ENCODE assay signal across 15 cellular contexts in genomic region chr17:40577611-40578065, GRCh38. TPM values are rescaled to one million over a fixed set of nuclear protein-coding genes. Genes with fewer than 3 reads are reported as not detected.
DNase-seq lines count a peak whose midpoint lies in the region; ATAC-seq and TF ChIP-seq lines count a peak whose summit lies in the region.
"Had no signal": no experiment of that assay in that cellular context is flagged by ENCODE, and none has a peak within 500 bp of the region (broad histone marks: within the 10 kb centered on the region; RNA-seq: fewer than 3 reads in every experiment).

No MANE protein-coding gene starts in this region.

- no peaks in the 10 kb centered on the region for H3K27me3 ChIP-seq in GM06990 (replicated peaks; ENCODE audit: control insufficient read depth, insufficient read depth, low read length)

- no peaks in the 10 kb centered on the region for H3K36me3 ChIP-seq in GM06990 (ENCODE audit: control insufficient read depth, insufficient read depth, low read length)

- H3K9me3 Mint-ChIP-seq in activated naive CD8-positive, alpha-beta T cell (ENCODE audit: low read depth) = peaks cover 22% of the 10 kb centered on the region
- H3K9me3 Mint-ChIP-seq in mesothelial cell of epicardium = peaks cover 16% of the 10 kb centered on the region

- no peaks in the 10 kb centered on the region for H3K27me3 Mint-ChIP-seq in activated naive CD8-positive, alpha-beta T cell
- H3K27me3 Mint-ChIP-seq in mesothelial cell of epicardium (ENCODE audit: low read depth) = peaks cover 9% of the 10 kb centered on the region

- peaks cover 21% of the 10 kb centered on the region for H3K36me3 Mint-ChIP-seq in activated naive CD8-positive, alpha-beta T cell
- H3K36me3 Mint-ChIP-seq in mesothelial cell of epicardium = no peaks in the 10 kb centered on the region
- H3K36me3 Mint-ChIP-seq: WTC11 had no signal

- H3K27ac Mint-ChIP-seq in activated naive CD8-positive, alpha-beta T cell = peak overlapping the region; percentile 85
- H3K27ac Mint-ChIP-seq in mesothelial cell of epicardium = no peak overlapping the region
- H3K27ac Mint-ChIP-seq: WTC11 had no signal

- H3K4me3 ChIP-seq in GM06990 (replicated peaks; ENCODE audit: low read depth, low read length) = no peak overlapping the region; the same call in 1 of the 2 replicates

- ATAC-seq in GM19351 (IDR thresholded peaks at IDR 0.05; ENCODE audit: unreplicated experiment) (peak; percentile 58), HG03066 (IDR thresholded peaks at IDR 0.05; ENCODE audit: low read depth, unreplicated experiment) (peak; percentile 44), omental fat pad (ENCODE audit: low FRiP score) (no peak)
- ATAC-seq: WTC11 had no signal

- DNase-seq in GM06990 (ENCODE audit: extremely low read depth, insufficient read length) (peak; percentile 59), omental fat pad (ENCODE audit: low spot score) (no peak), mesothelial cell of epicardium (ENCODE audit: low spot score in 2 of 2, unreplicated experiment in 2 of 2) (no peak), DMS53 (lab: John Stamatoyannopoulos, UW) (no peak), cerebellar nuclear complex (lab: John Stamatoyannopoulos, UW) (no peak)
- DNase-seq: hippocampal formation, KG1, midbrain, NCI-H2171 treated with DMSO at 0.1 percent for 48 hours, retina, RPMI8226 had no signal

- peak overlapping the region; percentile 66 for H3K4me3 Mint-ChIP-seq in activated naive CD8-positive, alpha-beta T cell
- H3K4me3 Mint-ChIP-seq in mesothelial cell of epicardium = no peak overlapping the region
- H3K4me3 Mint-ChIP-seq: WTC11 had no signal

- no peak for TF ChIP-seq CTCF in GM06990 (IDR thresholded peaks at IDR 0.05; ENCODE audit: insufficient read depth, low read length, poor library complexity, severe bottlenecking)
- TF ChIP-seq CTCF in omental fat pad (IDR thresholded peaks at IDR 0.05) = no peak
- no peak for TF ChIP-seq CTCF in mesothelial cell of epicardium (IDR thresholded peaks at IDR 0.05; ENCODE audit: unreplicated experiment)

- H3K4me1 Mint-ChIP-seq in activated naive CD8-positive, alpha-beta T cell (ENCODE audit: low read depth) = peaks cover 79% of the 10 kb centered on the region
- H3K4me1 Mint-ChIP-seq in mesothelial cell of epicardium = no peaks in the 10 kb centered on the region

RNA-seq across cellular contexts. Expression of gene CCR7, which starts 12.4 kb away (rescaled TPM):
- total RNA-seq in omental fat pad (1 to 10 TPM in 1 of 4 donors, under 1 TPM in 1, not detected in 2; 0.37 to 1.9 TPM), mesothelial cell of epicardium (0.09 TPM in 1 of 3 replicates, not detected in the others)
